In genomic region chr7:2958416-2959342, GRCh38 we compare ENCODE assay signal across 14 cellular contexts.
DNase-seq lines count a peak whose midpoint lies in the region; ATAC-seq and TF ChIP-seq lines count a peak whose summit lies in the region.
"Had no signal": no experiment of that assay in that cellular context is flagged by ENCODE, and none has a peak within 500 bp of the region (broad histone marks: within the 10 kb centered on the region; RNA-seq: fewer than 3 reads in every experiment).

No MANE protein-coding gene starts in this region.

- H3K36me3 Mint-ChIP-seq in activated CD8-positive, alpha-beta memory T cell treated with anti-CD3 and anti-CD28 coated beads, Interleukin-2, amount 10 ng/mL, durations not matched to agents 7 days and 5 days: peaks cover 75% of the 10 kb centered on the region

- no peak overlapping the region for H3K4me3 ChIP-seq in upper lobe of right lung
- H3K4me3 ChIP-seq: MG63 had no signal

- H3K9me3 ChIP-seq in upper lobe of right lung: no peaks in the 10 kb centered on the region
- H3K9me3 ChIP-seq: MG63 had no signal

- intact Hi-C loops in upper lobe of right lung (cut with DNase I): no loop called here

- TF ChIP-seq CTCF in upper lobe of right lung (IDR thresholded peaks at IDR 0.05): no peak

- CTCF ChIA-PET in activated CD8-positive, alpha-beta memory T cell treated with anti-CD3 and anti-CD28 coated beads, Interleukin-2, amount 10 ng/mL, durations not matched to agents 7 days and 5 days (lab: Charles Lee): interaction anchor here (1.2 kb wide), 1 partner anchor 13 kb away, joined by 6 read pairs; no protein-coding TSS in a partner anchor

- no peak overlapping the region for H3K4me3 Mint-ChIP-seq in activated CD8-positive, alpha-beta memory T cell treated with anti-CD3 and anti-CD28 coated beads, Interleukin-2, amount 10 ng/mL, durations not matched to agents 7 days and 5 days

- ATAC-seq in activated CD8-positive, alpha-beta memory T cell treated with anti-CD3 and anti-CD28 coated beads, Interleukin-2, amount 10 ng/mL, durations not matched to agents 7 days and 5 days: no peak
- ATAC-seq in upper lobe of right lung (no peak), HG02571 (IDR thresholded peaks at IDR 0.05; ENCODE audit: unreplicated experiment) (no peak), HG03135 (IDR thresholded peaks at IDR 0.05; ENCODE audit: unreplicated experiment) (no peak)
- ATAC-seq: activated CD4-positive, CD25-positive, alpha-beta regulatory T cell treated with anti-CD3 and anti-CD28 coated beads, Interleukin-2, amount 50 U/mL, for 24 hours; PC-3 had no signal

- H3K27ac ChIP-seq in upper lobe of right lung: no peak overlapping the region

- no peaks in the 10 kb centered on the region for H3K36me3 ChIP-seq in upper lobe of right lung
- H3K36me3 ChIP-seq: MG63 had no signal

- H3K27me3 ChIP-seq in upper lobe of right lung: no peaks in the 10 kb centered on the region
- H3K27me3 ChIP-seq: MG63 had no signal

- no peaks in the 10 kb centered on the region for H3K27me3 Mint-ChIP-seq in activated CD8-positive, alpha-beta memory T cell treated with anti-CD3 and anti-CD28 coated beads, Interleukin-2, amount 10 ng/mL, durations not matched to agents 7 days and 5 days

- H3K9me3 Mint-ChIP-seq in activated CD8-positive, alpha-beta memory T cell treated with anti-CD3 and anti-CD28 coated beads, Interleukin-2, amount 10 ng/mL, durations not matched to agents 7 days and 5 days (ENCODE audit: low read depth): no peaks in the 10 kb centered on the region

- H3K4me1 ChIP-seq in upper lobe of right lung: no peaks in the 10 kb centered on the region

- peak overlapping the region; percentile 84 for H3K27ac Mint-ChIP-seq in activated CD8-positive, alpha-beta memory T cell treated with anti-CD3 and anti-CD28 coated beads, Interleukin-2, amount 10 ng/mL, durations not matched to agents 7 days and 5 days

- peak; percentile 60 for DNase-seq in activated effector memory CD4-positive, alpha-beta T cell treated with anti-CD3 and anti-CD28 coated beads, Interleukin-2, amount 50 U/mL, for 16 hours
- no peak for DNase-seq in activated effector memory CD4-positive, alpha-beta T cell treated with Interleukin-2 at 50 U/mL for 16 hours
- peak; percentile 33 for DNase-seq in activated CD8-positive, alpha-beta memory T cell treated with anti-CD3 and anti-CD28 coated beads, Interleukin-2, amount 10 ng/mL, durations not matched to agents 7 days and 5 days
- DNase-seq in islet precursor cell (peak; percentile 49), upper lobe of right lung (peak; percentile 30), NCI-H2171 (lab: John Stamatoyannopoulos, UW) (no peak)
- DNase-seq: caudate nucleus, MG63, NCI-H2029, NCI-H526 treated with DMSO at 0.1 percent for 48 hours, PC-3 had no signal

- peaks cover 81% of the 10 kb centered on the region for H3K4me1 Mint-ChIP-seq in activated CD8-positive, alpha-beta memory T cell treated with anti-CD3 and anti-CD28 coated beads, Interleukin-2, amount 10 ng/mL, durations not matched to agents 7 days and 5 days

Comparison
In these comparisons a context has a peak if more than half of its experiments do, and no peak if none do; other contexts are left out.
1. DNase-seq: peak in activated effector memory CD4-positive, alpha-beta T cell treated with anti-CD3 and anti-CD28 coated beads, Interleukin-2, amount 50 U/mL, for 16 hours (single experiment), activated CD8-positive, alpha-beta memory T cell treated with anti-CD3 and anti-CD28 coated beads, Interleukin-2, amount 10 ng/mL, durations not matched to agents 7 days and 5 days (single experiment), islet precursor cell (single experiment) and upper lobe of right lung (single experiment); none in activated effector memory CD4-positive, alpha-beta T cell treated with Interleukin-2 at 50 U/mL for 16 hours (single experiment) and NCI-H2171 (single experiment).